Comparison of ENCODE assay signal across 8 cellular contexts in genomic region chr19:46863818-46864629, GRCh38. TPM values are rescaled to one million over a fixed set of nuclear protein-coding genes. Genes with fewer than 3 reads are reported as not detected.
DNase-seq lines count a peak whose midpoint lies in the region; ATAC-seq and TF ChIP-seq lines count a peak whose summit lies in the region.

No MANE protein-coding gene starts in this region.

- no peak overlapping the region for H3K4me3 Mint-ChIP-seq in HFFc6

- H3K27me3 Mint-ChIP-seq in HFFc6 (ENCODE audit: insufficient read depth): peaks cover 3% of the 10 kb centered on the region; the same call in 1 of the 2 replicates

- POLR2A ChIA-PET in AG04450 (lab: Yijun Ruan, JAX): interaction anchor here (1.0 to 1.2 kb wide), 2 partner anchors 76 to 112 kb away, joined by 4 to 19 read pairs; partner anchors contain the start of gene SLC1A5

- no peaks in the 10 kb centered on the region for H3K9me3 Mint-ChIP-seq in HFFc6

- H3K4me1 Mint-ChIP-seq in HFFc6 (ENCODE audit: low read depth): peaks cover 7% of the 10 kb centered on the region

- no peaks in the 10 kb centered on the region for H3K36me3 ChIP-seq in right lobe of liver

- H3K27ac ChIP-seq in AG04450 (ENCODE audit: low read depth, low read length): peak overlapping the region; percentile 57
- peak overlapping the region; percentile 95 to 99 (median 98) for H3K27ac ChIP-seq in right lobe of liver
- H3K27ac ChIP-seq in foreskin keratinocyte: no peak overlapping the region

- in situ Hi-C loops in T47D (cut with HindIII; ENCODE audit: low pct_unique_long_range_greater_than_20kb, low sequenced_read_pairs): no loop called here

- intact Hi-C loops in right lobe of liver (cut with DNase I): loop anchor here in 1 of 2 donors (5.0 kb wide), 1 partner anchor 128 kb away; no protein-coding TSS in a partner anchor

- peaks cover 17% of the 10 kb centered on the region; the same call in 1 of the 2 replicates for H3K36me3 Mint-ChIP-seq in HFFc6 (ENCODE audit: low read depth)

- H3K4me3 ChIP-seq in AG04450 (ENCODE audit: low read depth, low read length) (peak overlapping the region; percentile 83), right lobe of liver (peak overlapping the region; percentile 2 to 85 (median 69))

- H3K4me1 ChIP-seq in right lobe of liver (peaks cover 0 to 63% (median 21%) of the 10 kb centered on the region in 4 donors), foreskin keratinocyte (peaks cover 35% of the 10 kb centered on the region)

- TF ChIP-seq CTCF in AG04450 (IDR thresholded peaks at IDR 0.05; ENCODE audit: low read depth, low read length) (no peak), HFFc6 (IDR thresholded peaks at IDR 0.05) (no peak), right lobe of liver (IDR thresholded peaks at IDR 0.05) (no peak), foreskin keratinocyte (conservative IDR thresholded peaks at IDR 0.05) (no peak)

- no peak for DNase-seq in AG04450 (ENCODE audit: low read depth, low spot score)
- DNase-seq in HFFc6: peak; percentile 55
- DNase-seq in T47D (ENCODE audit: low read depth in 1 of 2, low spot score in 1 of 2): peak; percentile 67 to 99
- peak in 1 of 3 donors; percentile 69 for DNase-seq in right lobe of liver
- DNase-seq in NCI-H2081 treated with DMSO at 0.1 percent for 48 hours (lab: John Stamatoyannopoulos, UW): no peak
- DNase-seq in foreskin keratinocyte: no peak
- no peak for DNase-seq in NCI-H146 treated with DMSO at 0.1 percent for 48 hours (lab: John Stamatoyannopoulos, UW; ENCODE audit: unreplicated experiment)

- no peaks in the 10 kb centered on the region for H3K27me3 ChIP-seq in AG04450 (ENCODE audit: control insufficient read depth, insufficient read depth, low read length)
- H3K27me3 ChIP-seq in right lobe of liver: no peaks in the 10 kb centered on the region
- H3K27me3 ChIP-seq in foreskin keratinocyte: no peaks in the 10 kb centered on the region

- CTCF ChIA-PET in AG04450 (lab: Charles Lee): interaction anchor here (1.3 kb wide), 1 partner anchor 23 kb away, joined by 4 read pairs; no protein-coding TSS in a partner anchor

- H3K9me3 ChIP-seq in AG04450 (ENCODE audit: control insufficient read depth, insufficient read depth, low read length): no peaks in the 10 kb centered on the region
- H3K9me3 ChIP-seq in right lobe of liver: no peaks in the 10 kb centered on the region

- TF ChIP-seq POLR2A in right lobe of liver (IDR thresholded peaks at IDR 0.05): peak; percentile 44

- ATAC-seq in right lobe of liver (peak; percentile 28 to 37 (median 30)), foreskin keratinocyte (no peak), HG03025 (IDR thresholded peaks at IDR 0.05; ENCODE audit: low FRiP score, unreplicated experiment) (no peak)

- no peak overlapping the region for H3K27ac Mint-ChIP-seq in HFFc6

- 2% methylated on average over 6 of the region's 6 CpGs for WGBS in right lobe of liver (ENCODE audit: insufficient coverage, low coverage, low lambda C conversion rate, missing lambda C conversion rate)

RNA-seq across cellular contexts. Expression of gene ARHGAP35, which starts 3.2 kb away (rescaled TPM):
- 28.0 and 28.7 TPM in 2 replicates for polyA plus RNA-seq in AG04450 (2011; rRNA removed)
- polyA minus RNA-seq in AG04450 (2011; rRNA and poly(A)+ RNA removed): 42.8 and 44.1 TPM in 2 replicates
- 10 to 100 TPM; 51.9 to 69.8 (median 63.4) TPM for total RNA-seq in HFFc6 (2021; fragmentation: NEBNext Ultra II Directional; extraction: Animal tissue kit (Norgen Biotek cat#: 25700))
- total RNA-seq in right lobe of liver: 10 to 100 TPM; 33.5 to 54.4 (median 47.8) TPM
- total RNA-seq in foreskin keratinocyte: 39.9 and 43.3 TPM in 2 replicates
- polyA plus RNA-seq in foreskin keratinocyte: 8.2 and 9.9 TPM in 2 replicates

RNA-seq across cellular contexts. Expression of gene AP2S1, which starts 13.4 kb away (rescaled TPM):
- polyA plus RNA-seq in AG04450 (2011; rRNA removed) (148 and 162 TPM in 2 replicates), foreskin keratinocyte (469 and 482 TPM in 2 replicates)
- 92.4 and 96.9 TPM in 2 replicates for polyA minus RNA-seq in AG04450 (2011; rRNA and poly(A)+ RNA removed)
- total RNA-seq in HFFc6 (2021; fragmentation: NEBNext Ultra II Directional; extraction: Animal tissue kit (Norgen Biotek cat#: 25700)): 100 to 1,000 TPM; 416 to 479 (median 463) TPM
- total RNA-seq in right lobe of liver (10 to 100 TPM; 67.2 to 82.6 (median 73.6) TPM), foreskin keratinocyte (310 and 317 TPM in 2 replicates)

Comparison
In these comparisons a context has a peak if more than half of its experiments do, and no peak if none do; other contexts are left out.
1. DNase-seq: peak in HFFc6 (single experiment) and T47D (2 of 2); none in AG04450 (single experiment), NCI-H2081 treated with DMSO at 0.1 percent for 48 hours (single experiment), foreskin keratinocyte (0 of 2) and NCI-H146 treated with DMSO at 0.1 percent for 48 hours (single experiment).
2. ATAC-seq: peak in right lobe of liver (4 of 4); none in foreskin keratinocyte (single experiment) and HG03025 (single experiment).